Comparison of ENCODE assay signal across 8 cellular contexts in the genomic region with DNA sequence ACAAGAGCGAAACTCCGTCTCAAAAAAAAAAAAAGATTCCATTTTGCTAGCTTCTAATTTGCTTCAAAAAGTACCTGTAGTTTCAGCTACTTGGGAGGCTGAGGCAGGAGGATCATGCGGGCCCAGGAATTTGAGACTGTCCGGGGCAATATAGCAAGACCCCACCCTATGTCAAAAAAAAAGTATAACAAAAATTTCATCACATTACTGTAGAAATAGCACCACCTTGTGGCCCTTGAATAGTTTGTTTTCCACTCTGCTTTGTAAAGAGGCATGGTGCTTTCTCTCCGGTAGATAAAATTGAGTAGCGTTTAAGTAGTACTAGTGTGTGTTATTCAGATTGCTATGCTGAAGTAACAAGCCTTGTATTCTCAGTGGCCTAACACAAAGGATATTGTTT. TPM values are rescaled to one million over a fixed set of nuclear protein-coding genes. Genes with fewer than 3 reads are reported as not detected.
A peak's percentile ranks its signal among the peaks of the same experiment; 100 is the strongest.
DNase-seq lines count a peak whose midpoint lies in the region; ATAC-seq and TF ChIP-seq lines count a peak whose summit lies in the region.

No MANE protein-coding gene starts in this region.

- no peak overlapping the region for H3K4me3 ChIP-seq in lower lobe of right lung

- no peaks in the 10 kb centered on the region for H3K36me3 ChIP-seq in lower lobe of right lung

- no peaks in the 10 kb centered on the region for H3K9me3 ChIP-seq in lower lobe of right lung

- DNase-seq in activated gamma-delta T cell treated with Interleukin-2 at 50 U/mL for 16 hours, result peak; percentile 34
- DNase-seq in activated gamma-delta T cell (lab: John Stamatoyannopoulos, UW), result no peak
- DNase-seq in LoVo (ENCODE audit: low spot score), result peak; percentile 64
- DNase-seq in RKO (ENCODE audit: low spot score), result peak; percentile 79
- peak; percentile 71 for DNase-seq in dedifferentiated amniotic fluid mesenchymal stem cell (ENCODE audit: extremely low spot score)
- no peak for DNase-seq in lower lobe of right lung

- no peaks in the 10 kb centered on the region for H3K27me3 ChIP-seq in lower lobe of right lung (ENCODE audit: low read depth)

- TF ChIP-seq CTCF in lower lobe of right lung (IDR thresholded peaks at IDR 0.05), result peak; percentile 60

- peak; percentile 75 to 82 for ATAC-seq in lower lobe of right lung
- no peak for ATAC-seq in HG03571 (IDR thresholded peaks at IDR 0.05; ENCODE audit: unreplicated experiment)
- ATAC-seq in HG03159 (IDR thresholded peaks at IDR 0.05; ENCODE audit: unreplicated experiment), result no peak

- intact Hi-C loops in lower lobe of right lung (cut with DNase I), result no loop called here

- H3K4me1 ChIP-seq in lower lobe of right lung, result no peaks in the 10 kb centered on the region

- no peak overlapping the region for H3K27ac ChIP-seq in lower lobe of right lung

RNA-seq across cellular contexts. Expression of gene MSTO1, which starts 18.2 kb away (rescaled TPM):
- 31.1 TPM for total RNA-seq in lower lobe of right lung

RNA-seq across cellular contexts. Expression of gene ASH1L, which starts 29.2 kb away (rescaled TPM):
- total RNA-seq in lower lobe of right lung, result 59.8 TPM

Comparison
In these comparisons a context has a peak if more than half of its experiments do, and no peak if none do; other contexts are left out.
1. DNase-seq: peak in activated gamma-delta T cell treated with Interleukin-2 at 50 U/mL for 16 hours (single experiment), LoVo (single experiment), RKO (single experiment) and dedifferentiated amniotic fluid mesenchymal stem cell (single experiment); none in activated gamma-delta T cell (single experiment) and lower lobe of right lung (single experiment).
2. ATAC-seq: peak in lower lobe of right lung (2 of 2); none in HG03571 (single experiment) and HG03159 (single experiment).